ENCODE assay signal across 28 cellular contexts in genomic region chrX:77085372-77085771, GRCh38.
"Had no signal": no experiment of that assay in that cellular context is flagged by ENCODE, and none has a peak within 500 bp of the region (broad histone marks: within the 10 kb centered on the region; RNA-seq: fewer than 3 reads in every experiment).

No MANE protein-coding gene starts in this region.

- H3K9me3 ChIP-seq: lower lobe of right lung, neutrophil, thyroid gland had no signal

- H3K36me3 Mint-ChIP-seq: immature natural killer cell; memory B cell; mesothelial cell of epicardium; stimulated activated effector memory CD8-positive, alpha-beta T cell treated with anti-CD3 and anti-CD28 coated beads, Interleukin-12 subunit alpha, Interleukin-12 subunit beta, amount 100 ng/mL, for 72 hours had no signal

- H3K4me1 Mint-ChIP-seq: immature natural killer cell; memory B cell; mesothelial cell of epicardium; naive B cell; neural crest cell; stimulated activated effector memory CD8-positive, alpha-beta T cell treated with anti-CD3 and anti-CD28 coated beads, Interleukin-12 subunit alpha, Interleukin-12 subunit beta, amount 100 ng/mL, for 72 hours had no signal

- H3K79me2 ChIP-seq: parathyroid adenoma had no signal

- H3K4me1 ChIP-seq: lower lobe of right lung, parathyroid adenoma, right atrium auricular region, stomach, thyroid gland, vagina had no signal

- H3K27me3 ChIP-seq: neutrophil, right atrium auricular region, stomach, thyroid gland, vagina had no signal

- ATAC-seq: effector memory CD8-positive, alpha-beta T cell; left ventricle myocardium superior; lower lobe of right lung; mucosa of descending colon; natural killer cell treated with Interleukin-12 subunit alpha and Interleukin-12 subunit beta and Interleukin-15 and Interleukin-18, amount 100 ng/mL, for 72 hours; sciatic nerve; stimulated activated effector memory CD8-positive, alpha-beta T cell treated with anti-CD3 and anti-CD28 coated beads, Interleukin-12 subunit alpha, Interleukin-12 subunit beta, amount 100 ng/mL, for 72 hours had no signal

- H3K27ac ChIP-seq: lower lobe of right lung, neutrophil, parathyroid adenoma, right atrium auricular region, stomach, thyroid gland, vagina had no signal

- H3K27ac Mint-ChIP-seq: effector memory CD8-positive, alpha-beta T cell; immature natural killer cell; memory B cell; mesothelial cell of epicardium; naive B cell; natural killer cell treated with Interleukin-12 subunit alpha and Interleukin-12 subunit beta and Interleukin-15 and Interleukin-18, amount 100 ng/mL, for 72 hours; progenitor cell of endocrine pancreas; stimulated activated effector memory CD8-positive, alpha-beta T cell treated with anti-CD3 and anti-CD28 coated beads, Interleukin-12 subunit alpha, Interleukin-12 subunit beta, amount 100 ng/mL, for 72 hours had no signal

- H3K9ac ChIP-seq: parathyroid adenoma had no signal

- H3K4me2 ChIP-seq: smooth muscle cell had no signal

- H3K4me3 ChIP-seq: lower lobe of right lung, mucosa of descending colon, right atrium auricular region, smooth muscle cell, stomach, thyroid gland, vagina had no signal

- DNase-seq: cerebellar nuclear complex; effector memory CD8-positive, alpha-beta T cell; head of caudate nucleus; immature natural killer cell; islet precursor cell; kidney glomerular epithelial cell; left ventricle myocardium superior; lower lobe of right lung; mucosa of descending colon; naive B cell; stimulated activated CD4-positive, alpha-beta T cell treated with anti-CD3 and anti-CD28 coated beads, Interleukin-2, amount 100 ng/mL, for 24 hours; stimulated activated CD4-positive, alpha-beta T cell treated with anti-CD3 and anti-CD28 coated beads, Interleukin-4, amount 100 ng/mL, for 24 hours; stimulated activated naive CD4-positive, alpha-beta T cell treated with Interleukin-2 at 50 U/mL for 16 hours; stomach; thyroid gland; trophoblast cell had no signal

- H3K4me3 Mint-ChIP-seq: effector memory CD8-positive, alpha-beta T cell; immature natural killer cell; memory B cell; mesothelial cell of epicardium; naive B cell; natural killer cell treated with Interleukin-12 subunit alpha and Interleukin-12 subunit beta and Interleukin-15 and Interleukin-18, amount 100 ng/mL, for 72 hours; neural crest cell; stimulated activated effector memory CD8-positive, alpha-beta T cell treated with anti-CD3 and anti-CD28 coated beads, Interleukin-12 subunit alpha, Interleukin-12 subunit beta, amount 100 ng/mL, for 72 hours had no signal

- H3K27me3 Mint-ChIP-seq: effector memory CD8-positive, alpha-beta T cell; naive B cell; progenitor cell of endocrine pancreas had no signal

- H2AFZ ChIP-seq: parathyroid adenoma had no signal

- H3K36me3 ChIP-seq: lower lobe of right lung, neutrophil, right atrium auricular region, stomach, thyroid gland, vagina had no signal
